In the genomic region with DNA sequence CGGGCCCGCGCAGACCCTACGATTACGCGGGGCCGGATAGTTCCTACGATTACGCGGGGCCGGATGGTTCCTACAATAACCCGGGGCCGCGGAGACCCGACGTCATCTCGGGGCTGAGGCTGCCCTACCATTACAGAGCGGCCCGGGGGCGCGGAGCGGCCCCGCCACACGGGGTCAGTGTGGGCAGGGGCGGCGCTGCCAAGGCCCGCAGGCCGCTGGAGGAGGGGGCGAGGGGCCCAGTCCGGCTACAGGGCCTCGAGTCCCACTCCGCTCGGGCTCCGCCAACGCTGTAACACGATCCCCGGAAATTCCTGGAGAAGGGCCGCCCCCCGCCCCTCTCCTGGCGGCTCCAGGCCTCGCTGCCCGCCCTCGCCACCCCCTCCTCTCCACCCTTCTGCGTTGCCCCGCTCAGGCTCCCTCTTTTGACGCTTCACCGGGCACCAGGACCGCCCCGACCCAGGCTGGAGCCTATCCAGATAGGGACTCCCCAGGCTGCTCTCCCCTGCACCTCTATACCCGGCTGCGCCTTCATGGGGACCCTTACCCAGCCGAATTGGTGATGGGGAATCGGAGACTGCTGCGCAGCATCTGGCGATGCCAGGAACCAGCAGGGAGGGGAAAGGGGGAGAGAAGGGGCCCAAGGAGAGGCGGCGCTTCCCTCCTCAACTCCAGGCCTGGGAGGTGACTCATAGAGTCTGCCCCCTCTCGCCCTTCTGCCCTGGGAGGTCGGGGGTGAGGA, we compare ENCODE assay signal across 8 cellular contexts. TPM values are rescaled to one million over a fixed set of nuclear protein-coding genes. Genes with fewer than 3 reads are reported as not detected.
DNase-seq lines count a peak whose midpoint lies in the region; ATAC-seq lines count a peak whose summit lies in the region.

A gene with protein sequence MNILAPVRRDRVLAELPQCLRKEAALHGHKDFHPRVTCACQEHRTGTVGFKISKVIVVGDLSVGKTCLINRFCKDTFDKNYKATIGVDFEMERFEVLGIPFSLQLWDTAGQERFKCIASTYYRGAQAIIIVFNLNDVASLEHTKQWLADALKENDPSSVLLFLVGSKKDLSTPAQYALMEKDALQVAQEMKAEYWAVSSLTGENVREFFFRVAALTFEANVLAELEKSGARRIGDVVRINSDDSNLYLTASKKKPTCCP (minus strand): TSS at position 291 of the 739 bp plus-strand sequence. CDS start 602 bp downstream, outside the sequence.

- H3K9ac ChIP-seq in BLaER1 = peak within 1 kb of the TSS; percentile 98

- peak; percentile 85 for DNase-seq in H4 (ENCODE audit: low spot score)
- DNase-seq in SJCRH30 = peak; percentile 96 to 97
- DNase-seq in left lobe of liver (ENCODE audit: low spot score) = peak; percentile 59
- DNase-seq in stimulated activated effector memory CD8-positive, alpha-beta T cell treated with anti-CD3 and anti-CD28 coated beads, Interleukin-12 subunit alpha, Interleukin-12 subunit beta, amount 100 ng/mL, for 72 hours (ENCODE audit: low spot score in 2 of 2) = no peak
- no peak for DNase-seq in cerebellar nuclear complex (lab: John Stamatoyannopoulos, UW)

- H3K27me3 ChIP-seq in BLaER1 (no peaks in the 10 kb centered on the region), SJCRH30 (no peaks in the 10 kb centered on the region)

- no peaks in the 10 kb centered on the region for H3K9me3 ChIP-seq in BLaER1
- H3K9me3 ChIP-seq in SJCRH30 (replicated peaks) = no peaks in the 10 kb centered on the region

- intact Hi-C loops in dendritic cell treated with granulocyte-macrophage colony-stimulating factor and Interleukin-4, amounts not matched to agents 40 ng/mL and 50 ng/mL, for 4 days (cut with micrococcal nuclease) = loop anchor here (5.0 kb wide), 1 partner anchor 70 kb away; the partner anchor contains the start of gene BLTP2

- peaks cover 61% of the 10 kb centered on the region for H3K36me3 Mint-ChIP-seq in dendritic cell treated with granulocyte-macrophage colony-stimulating factor and Interleukin-4, amounts not matched to agents 40 ng/mL and 50 ng/mL, for 4 days (ENCODE audit: low read depth)
- peaks cover 35% of the 10 kb centered on the region for H3K36me3 Mint-ChIP-seq in stimulated activated effector memory CD8-positive, alpha-beta T cell treated with anti-CD3 and anti-CD28 coated beads, Interleukin-12 subunit alpha, Interleukin-12 subunit beta, amount 100 ng/mL, for 72 hours

- H3K27ac ChIP-seq in BLaER1 = peak within 1 kb of the TSS; percentile 99
- H3K27ac ChIP-seq in SJCRH30 = peak within 1 kb of the TSS; percentile 89

- peaks cover 2% of the 10 kb centered on the region for H3K27me3 Mint-ChIP-seq in dendritic cell treated with granulocyte-macrophage colony-stimulating factor and Interleukin-4, amounts not matched to agents 40 ng/mL and 50 ng/mL, for 4 days

- ATAC-seq in left lobe of liver (no peak), GM18909 (IDR thresholded peaks at IDR 0.05; ENCODE audit: poor library complexity, unreplicated experiment) (no peak)
- ATAC-seq in stimulated activated effector memory CD8-positive, alpha-beta T cell treated with anti-CD3 and anti-CD28 coated beads, Interleukin-12 subunit alpha, Interleukin-12 subunit beta, amount 100 ng/mL, for 72 hours = no peak

- no peaks in the 10 kb centered on the region for H3K9me3 Mint-ChIP-seq in dendritic cell treated with granulocyte-macrophage colony-stimulating factor and Interleukin-4, amounts not matched to agents 40 ng/mL and 50 ng/mL, for 4 days
- no peaks in the 10 kb centered on the region for H3K9me3 Mint-ChIP-seq in stimulated activated effector memory CD8-positive, alpha-beta T cell treated with anti-CD3 and anti-CD28 coated beads, Interleukin-12 subunit alpha, Interleukin-12 subunit beta, amount 100 ng/mL, for 72 hours

- peaks cover 67% of the 10 kb centered on the region for H3K4me1 ChIP-seq in BLaER1
- H3K4me1 ChIP-seq in SJCRH30 = peaks cover 16% of the 10 kb centered on the region

- peak within 1 kb of the TSS; percentile 84 for H3K4me3 Mint-ChIP-seq in dendritic cell treated with granulocyte-macrophage colony-stimulating factor and Interleukin-4, amounts not matched to agents 40 ng/mL and 50 ng/mL, for 4 days
- peak within 1 kb of the TSS; percentile 99 for H3K4me3 Mint-ChIP-seq in stimulated activated effector memory CD8-positive, alpha-beta T cell treated with anti-CD3 and anti-CD28 coated beads, Interleukin-12 subunit alpha, Interleukin-12 subunit beta, amount 100 ng/mL, for 72 hours

- H3K4me3 ChIP-seq in BLaER1 (peak within 1 kb of the TSS; percentile 84), SJCRH30 (peak within 1 kb of the TSS; percentile 96)

- peaks cover 49% of the 10 kb centered on the region for H3K4me1 Mint-ChIP-seq in dendritic cell treated with granulocyte-macrophage colony-stimulating factor and Interleukin-4, amounts not matched to agents 40 ng/mL and 50 ng/mL, for 4 days (ENCODE audit: low read depth)
- H3K4me1 Mint-ChIP-seq in stimulated activated effector memory CD8-positive, alpha-beta T cell treated with anti-CD3 and anti-CD28 coated beads, Interleukin-12 subunit alpha, Interleukin-12 subunit beta, amount 100 ng/mL, for 72 hours = peaks cover 34% of the 10 kb centered on the region

- peak within 1 kb of the TSS; percentile 91 for H3K27ac Mint-ChIP-seq in dendritic cell treated with granulocyte-macrophage colony-stimulating factor and Interleukin-4, amounts not matched to agents 40 ng/mL and 50 ng/mL, for 4 days
- no peak within 1 kb of the TSS for H3K27ac Mint-ChIP-seq in stimulated activated effector memory CD8-positive, alpha-beta T cell treated with anti-CD3 and anti-CD28 coated beads, Interleukin-12 subunit alpha, Interleukin-12 subunit beta, amount 100 ng/mL, for 72 hours

- peaks cover 54% of the 10 kb centered on the region for H3K36me3 ChIP-seq in BLaER1
- peaks cover 50% of the 10 kb centered on the region for H3K36me3 ChIP-seq in SJCRH30

- H3K4me2 ChIP-seq in BLaER1 = peak within 1 kb of the TSS; percentile 98

- H4K20me1 ChIP-seq in BLaER1 = peaks cover 55% of the 10 kb centered on the region

RNA-seq across cellular contexts. Expression of the gene that starts here (rescaled TPM):
- 233 and 275 TPM in 2 replicates for total RNA-seq in H4 (2014; rRNA removed; shearing (Covaris generic))
- total RNA-seq in SJCRH30 (2014; rRNA removed; shearing (Covaris generic)) = 191 and 201 TPM in 2 replicates
- total RNA-seq in left lobe of liver = 4.9 TPM

Comparison
In these comparisons a context has a peak if more than half of its experiments do, and no peak if none do; other contexts are left out.
1. RNA of the gene that starts here (total RNA-seq): 233 to 275 TPM in H4 and 191 to 201 TPM in SJCRH30; 4.9 TPM in left lobe of liver (single experiment); every median in the first group is over 10 times any median in the second.
2. DNase-seq: peak in H4 (single experiment), SJCRH30 (2 of 2) and left lobe of liver (single experiment); none in stimulated activated effector memory CD8-positive, alpha-beta T cell treated with anti-CD3 and anti-CD28 coated beads, Interleukin-12 subunit alpha, Interleukin-12 subunit beta, amount 100 ng/mL, for 72 hours (0 of 2) and cerebellar nuclear complex (0 of 2).